In the genomic region with DNA sequence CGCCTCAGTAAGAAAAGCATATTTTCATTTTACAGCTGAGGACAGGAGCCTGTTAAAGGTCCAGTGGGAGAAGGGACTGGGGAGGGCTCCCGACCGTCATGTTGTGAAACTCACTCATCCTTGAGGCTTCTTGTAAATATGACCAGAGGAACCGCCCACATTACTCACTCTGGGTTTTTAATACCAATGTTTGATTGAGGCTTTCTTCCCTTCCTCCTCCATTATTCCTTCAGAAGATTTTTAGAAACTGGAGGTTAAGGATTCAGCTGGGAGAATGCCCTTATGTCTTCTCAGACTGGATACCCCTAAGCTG, we compare ENCODE assay signal across 9 cellular contexts.
DNase-seq lines count a peak whose midpoint lies in the region; ATAC-seq and TF ChIP-seq lines count a peak whose summit lies in the region.
"Had no signal": no experiment of that assay in that cellular context is flagged by ENCODE, and none has a peak within 500 bp of the region (broad histone marks: within the 10 kb centered on the region; RNA-seq: fewer than 3 reads in every experiment).

No MANE protein-coding gene starts in this region.

- peaks cover 22% of the 10 kb centered on the region for H3K4me1 ChIP-seq in hepatocyte (ENCODE audit: insufficient read depth)
- no peaks in the 10 kb centered on the region for H3K4me1 ChIP-seq in Karpas-422 (ENCODE audit: low read length)

- peak; percentile 11 for DNase-seq in LoVo (ENCODE audit: low spot score)
- DNase-seq in hepatocyte (ENCODE audit: low spot score): no peak
- DNase-seq in nucleus accumbens (lab: John Stamatoyannopoulos, UW): no peak
- no peak for DNase-seq in SKM-1 treated with dmso at 0.1 percent for 144 hours (lab: John Stamatoyannopoulos, UW; ENCODE audit: unreplicated experiment)
- DNase-seq in Karpas-422: no peak
- DNase-seq: stimulated activated CD4-positive, alpha-beta T cell treated with anti-CD3 and anti-CD28 coated beads, Interleukin-4, amount 100 ng/mL, for 24 hours had no signal

- H3K79me2 ChIP-seq in hepatocyte: no peaks in the 10 kb centered on the region
- no peaks in the 10 kb centered on the region for H3K79me2 ChIP-seq in Karpas-422 (ENCODE audit: low read length)

- WGBS in hepatocyte (ENCODE audit: low lambda C conversion rate, missing lambda C conversion rate): 71% methylated on average over 4 of the region's 4 CpGs

- no peaks in the 10 kb centered on the region for H3K36me3 ChIP-seq in hepatocyte (replicated peaks; ENCODE audit: insufficient read depth, low read depth)
- H3K36me3 ChIP-seq in Karpas-422 (ENCODE audit: insufficient read depth, low read length): no peaks in the 10 kb centered on the region

- no peaks in the 10 kb centered on the region for H3K9me2 ChIP-seq in hepatocyte (replicated peaks; ENCODE audit: insufficient read depth)
- no peaks in the 10 kb centered on the region for H3K9me2 ChIP-seq in Karpas-422 (replicated peaks; ENCODE audit: insufficient read depth, low read length)

- H3K9me3 ChIP-seq in hepatocyte (ENCODE audit: low read depth): no peaks in the 10 kb centered on the region
- H3K9me3 ChIP-seq in Karpas-422 (ENCODE audit: low read length): no peaks in the 10 kb centered on the region

- H4K20me1 ChIP-seq in hepatocyte (ENCODE audit: insufficient read depth, poor library complexity, severe bottlenecking): no peaks in the 10 kb centered on the region
- no peaks in the 10 kb centered on the region for H4K20me1 ChIP-seq in Karpas-422 (ENCODE audit: insufficient read depth, low read depth, low read length)

- no peak overlapping the region for H3K4me2 ChIP-seq in hepatocyte
- H3K4me2 ChIP-seq in Karpas-422 (ENCODE audit: low read depth, low read length, poor library complexity, severe bottlenecking): no peak overlapping the region

- H2AFZ ChIP-seq in hepatocyte (no peak overlapping the region), Karpas-422 (ENCODE audit: low read length) (no peak overlapping the region)

- no peak overlapping the region for H3K9ac ChIP-seq in Karpas-422 (ENCODE audit: low read length)

- TF ChIP-seq CTCF in hepatocyte (IDR thresholded peaks at IDR 0.05; ENCODE audit: poor library complexity): no peak

- ATAC-seq in GM21723 (IDR thresholded peaks at IDR 0.05; ENCODE audit: unreplicated experiment): peak; percentile 49
- no peak for ATAC-seq in GM18873 (IDR thresholded peaks at IDR 0.05; ENCODE audit: low FRiP score, unreplicated experiment)

- peak overlapping the region; percentile 17 for H3K27ac ChIP-seq in hepatocyte
- no peak overlapping the region for H3K27ac ChIP-seq in Karpas-422 (ENCODE audit: low read length)

- H3K27me3 ChIP-seq in hepatocyte: no peaks in the 10 kb centered on the region
- no peaks in the 10 kb centered on the region for H3K27me3 ChIP-seq in Karpas-422 (ENCODE audit: low read length)

- H3K4me3 ChIP-seq in GM08714 (ENCODE audit: low read length) (peak overlapping the region; percentile 22; the same call in 1 of the 2 replicates), hepatocyte (no peak overlapping the region), Karpas-422 (ENCODE audit: low read length) (no peak overlapping the region)
